ENCODE assay signal across 18 cellular contexts in the genomic region with DNA sequence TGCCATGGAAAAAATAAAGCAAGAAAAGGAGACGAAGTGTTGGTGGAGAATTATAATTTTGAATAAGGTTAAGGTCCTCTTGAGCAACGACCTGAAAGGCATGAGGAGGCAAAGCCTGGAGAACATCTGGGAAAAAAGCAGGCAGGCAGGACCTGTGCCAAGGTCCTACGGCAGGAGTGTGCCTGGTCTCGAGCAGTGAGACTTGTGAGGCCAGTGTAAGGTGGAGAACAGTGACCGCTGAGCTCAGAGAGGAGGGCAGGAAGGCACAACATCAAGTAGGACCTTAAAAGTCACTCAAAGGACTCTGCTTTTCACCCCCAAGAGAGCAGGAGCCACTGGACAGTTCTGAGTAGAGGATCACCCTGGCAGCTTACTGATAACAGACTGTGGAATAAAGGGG. TPM values are rescaled to one million over a fixed set of nuclear protein-coding genes. Genes with fewer than 3 reads are reported as not detected.
"Had no signal": no experiment of that assay in that cellular context is flagged by ENCODE, and none has a peak within 500 bp of the region (broad histone marks: within the 10 kb centered on the region; RNA-seq: fewer than 3 reads in every experiment).

No MANE protein-coding gene starts in this region.

- H3K4me3 Mint-ChIP-seq: central memory CD8-positive, alpha-beta T cell; endodermal cell; T-helper 17 cell had no signal

- H3K9me3 Mint-ChIP-seq: central memory CD8-positive, alpha-beta T cell; endodermal cell had no signal

- H3K27me3 Mint-ChIP-seq: central memory CD8-positive, alpha-beta T cell; T-helper 17 cell had no signal

- H3K9me3 ChIP-seq: colonic mucosa, prostate gland, thoracic aorta had no signal

- H3K36me3 ChIP-seq: prostate gland had no signal

- H3K4me3 ChIP-seq: colonic mucosa, lung, prostate gland, thoracic aorta had no signal

- H3K27ac ChIP-seq: colonic mucosa, epithelial cell of prostate, prostate gland, thoracic aorta had no signal

- ATAC-seq: right cardiac atrium, T-helper 17 cell had no signal

- H3K27me3 ChIP-seq: colonic mucosa had no signal

- DNase-seq: activated CD4-positive, alpha-beta T cell treated with anti-CD3 and anti-CD28 coated beads for 48 hours; activated CD4-positive, CD25-positive, alpha-beta regulatory T cell; activated gamma-delta T cell; anterior cingulate cortex; colonic mucosa; endodermal cell; foreskin melanocyte; hypothalamus; right cardiac atrium; small intestine; stimulated activated CD4-positive, alpha-beta T cell treated with anti-CD3 and anti-CD28 coated beads, Interleukin-15, amount 100 ng/mL, for 24 hours; stimulated activated CD4-positive, alpha-beta T cell treated with anti-CD3 and anti-CD28 coated beads, Interleukin-2, amount 100 ng/mL, for 48 hours; T-helper 17 cell had no signal

- H3K4me1 Mint-ChIP-seq: endodermal cell had no signal

- H3K27ac Mint-ChIP-seq: endodermal cell, T-helper 17 cell had no signal

RNA-seq across cellular contexts. Expression of a gene that starts 35.3 kb away (rescaled TPM):
- total RNA-seq: T-helper 17 cell had no signal
